Comparison of ENCODE assay signal across 1 cellular context in genomic region chr1:24118410-24119242, GRCh38.
TF ChIP-seq lines count a peak whose summit lies in the region.

No MANE protein-coding gene starts in this region.

TF ChIP-seq in HepG2, 621 proteins besides CTCF, POLR2A, EP300 and RAD21 (continues in another document):
- TF ChIP-seq RXRA (CRISPR knock-in tag; IDR thresholded peaks at IDR 0.05) (peak; percentile 90), SP5 (CRISPR knock-in tag; IDR thresholded peaks at IDR 0.05; ENCODE audit: borderline replicate concordance, low read depth) (peak; percentile 96), ZNF367 (CRISPR knock-in tag; IDR thresholded peaks at IDR 0.05; ENCODE audit: borderline replicate concordance) (no peak), SNRNP70 (IDR thresholded peaks at IDR 0.05; ENCODE audit: low read depth, low read length) (no peak), ZSCAN25 (CRISPR knock-in tag; IDR thresholded peaks at IDR 0.05) (peak; percentile 82), GMEB2 (CRISPR knock-in tag; IDR thresholded peaks at IDR 0.05; ENCODE audit: low read depth) (no peak), MTF2 (CRISPR knock-in tag; IDR thresholded peaks at IDR 0.05; ENCODE audit: borderline replicate concordance) (0 out of 2 replicates have a peak, but pooled peaks have one; percentile 57), XBP1 (CRISPR knock-in tag; IDR thresholded peaks at IDR 0.05) (no peak), ZNF263 (CRISPR knock-in tag; IDR thresholded peaks at IDR 0.05) (0 out of 2 replicates have a peak, but pooled peaks have one; percentile 13), ZNF780A (CRISPR knock-in tag; IDR thresholded peaks at IDR 0.05) (no peak), GPN1 (CRISPR knock-in tag; IDR thresholded peaks at IDR 0.05; ENCODE audit: borderline replicate concordance) (no peak), NR2F1 (CRISPR knock-in tag; IDR thresholded peaks at IDR 0.05) (peak in 1 of 2 experiments; percentile 34; a peak in 1 of 4 replicates), HOXA9 (CRISPR knock-in tag; IDR thresholded peaks at IDR 0.05; ENCODE audit: borderline replicate concordance) (no peak), ELF3 (CRISPR knock-in tag; IDR thresholded peaks at IDR 0.05) (peak; percentile 88), ZBTB10 (CRISPR knock-in tag; IDR thresholded peaks at IDR 0.05; ENCODE audit: borderline replicate concordance) (no peak), PTBP1 (IDR thresholded peaks at IDR 0.05; ENCODE audit: low read depth, low read length, poor library complexity, severe bottlenecking) (no peak), NFIB (CRISPR knock-in tag; IDR thresholded peaks at IDR 0.05; ENCODE audit: borderline replicate concordance) (no peak), ZNF816 (CRISPR knock-in tag; IDR thresholded peaks at IDR 0.05; ENCODE audit: borderline replicate concordance) (peak; percentile 65), JUND (CRISPR knock-in tag; IDR thresholded peaks at IDR 0.05) (0 out of 2 replicates have a peak, but pooled peaks have one; percentile 26), TFE3 (CRISPR knock-in tag; IDR thresholded peaks at IDR 0.05) (peak; percentile 75), NCOR1 (IDR thresholded peaks at IDR 0.05; ENCODE audit: borderline replicate concordance, low read length) (peak; percentile 22; the same call in 1 of the 2 replicates), MED1 (CRISPR knock-in tag; IDR thresholded peaks at IDR 0.05) (peak; percentile 86), ZNF350 (CRISPR knock-in tag; IDR thresholded peaks at IDR 0.05; ENCODE audit: borderline replicate concordance, low read depth) (peak; percentile 46), ZNF33B (CRISPR knock-in tag; IDR thresholded peaks at IDR 0.05) (no peak), MBD4 (IDR thresholded peaks at IDR 0.05; ENCODE audit: borderline replicate concordance, low read length) (no peak), SAP130 (CRISPR knock-in tag; IDR thresholded peaks at IDR 0.05; ENCODE audit: low read depth) (peak; percentile 76), ARID5B (CRISPR knock-in tag; IDR thresholded peaks at IDR 0.05) (peak; percentile 73), YEATS4 (CRISPR knock-in tag; IDR thresholded peaks at IDR 0.05; ENCODE audit: borderline replicate concordance) (no peak), PHF20 (CRISPR knock-in tag; IDR thresholded peaks at IDR 0.05) (no peak), NCOA2 (CRISPR knock-in tag; IDR thresholded peaks at IDR 0.05) (peak; percentile 72), ZNF781 (CRISPR knock-in tag; IDR thresholded peaks at IDR 0.05; ENCODE audit: borderline replicate concordance, not compliant biosample characterization) (peak; percentile 37), STAG1 (CRISPR knock-in tag; IDR thresholded peaks at IDR 0.05) (no peak), PHF21A (CRISPR knock-in tag; IDR thresholded peaks at IDR 0.05) (peak; percentile 75; the same call in 1 of the 2 replicates), NR2F6 (IDR thresholded peaks at IDR 0.05) (peak; percentile 80), NR2F6 (CRISPR knock-in tag; IDR thresholded peaks at IDR 0.05) (peak; percentile 91), REL (CRISPR knock-in tag; conservative IDR thresholded peaks at IDR 0.05) (no peak), CBX5 (CRISPR knock-in tag; IDR thresholded peaks at IDR 0.05; ENCODE audit: borderline replicate concordance) (0 out of 2 replicates have a peak, but pooled peaks have one; percentile 20)
- TF ChIP-seq, protein P1, sequence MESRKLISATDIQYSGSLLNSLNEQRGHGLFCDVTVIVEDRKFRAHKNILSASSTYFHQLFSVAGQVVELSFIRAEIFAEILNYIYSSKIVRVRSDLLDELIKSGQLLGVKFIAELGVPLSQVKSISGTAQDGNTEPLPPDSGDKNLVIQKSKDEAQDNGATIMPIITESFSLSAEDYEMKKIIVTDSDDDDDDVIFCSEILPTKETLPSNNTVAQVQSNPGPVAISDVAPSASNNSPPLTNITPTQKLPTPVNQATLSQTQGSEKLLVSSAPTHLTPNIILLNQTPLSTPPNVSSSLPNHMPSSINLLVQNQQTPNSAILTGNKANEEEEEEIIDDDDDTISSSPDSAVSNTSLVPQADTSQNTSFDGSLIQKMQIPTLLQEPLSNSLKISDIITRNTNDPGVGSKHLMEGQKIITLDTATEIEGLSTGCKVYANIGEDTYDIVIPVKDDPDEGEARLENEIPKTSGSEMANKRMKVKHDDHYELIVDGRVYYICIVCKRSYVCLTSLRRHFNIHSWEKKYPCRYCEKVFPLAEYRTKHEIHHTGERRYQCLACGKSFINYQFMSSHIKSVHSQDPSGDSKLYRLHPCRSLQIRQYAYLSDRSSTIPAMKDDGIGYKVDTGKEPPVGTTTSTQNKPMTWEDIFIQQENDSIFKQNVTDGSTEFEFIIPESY (CRISPR knock-in tag; IDR thresholded peaks at IDR 0.05) = no peak
- TF ChIP-seq, protein P2, sequence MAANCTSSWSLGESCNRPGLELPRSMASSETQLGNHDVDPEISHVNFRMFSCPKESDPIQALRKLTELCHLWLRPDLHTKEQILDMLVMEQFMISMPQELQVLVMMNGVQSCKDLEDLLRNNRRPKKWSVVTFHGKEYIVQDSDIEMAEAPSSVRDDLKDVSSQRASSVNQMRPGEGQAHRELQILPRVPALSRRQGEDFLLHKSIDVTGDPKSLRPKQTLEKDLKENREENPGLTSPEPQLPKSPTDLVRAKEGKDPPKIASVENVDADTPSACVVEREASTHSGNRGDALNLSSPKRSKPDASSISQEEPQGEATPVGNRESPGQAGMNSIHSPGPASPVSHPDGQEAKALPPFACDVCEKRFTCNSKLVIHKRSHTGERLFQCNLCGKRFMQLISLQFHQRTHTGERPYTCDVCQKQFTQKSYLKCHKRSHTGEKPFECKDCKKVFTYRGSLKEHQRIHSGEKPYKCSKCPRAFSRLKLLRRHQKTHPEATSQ (CRISPR knock-in tag; IDR thresholded peaks at IDR 0.05; ENCODE audit: borderline replicate concordance) = no peak
- TF ChIP-seq, protein P3, sequence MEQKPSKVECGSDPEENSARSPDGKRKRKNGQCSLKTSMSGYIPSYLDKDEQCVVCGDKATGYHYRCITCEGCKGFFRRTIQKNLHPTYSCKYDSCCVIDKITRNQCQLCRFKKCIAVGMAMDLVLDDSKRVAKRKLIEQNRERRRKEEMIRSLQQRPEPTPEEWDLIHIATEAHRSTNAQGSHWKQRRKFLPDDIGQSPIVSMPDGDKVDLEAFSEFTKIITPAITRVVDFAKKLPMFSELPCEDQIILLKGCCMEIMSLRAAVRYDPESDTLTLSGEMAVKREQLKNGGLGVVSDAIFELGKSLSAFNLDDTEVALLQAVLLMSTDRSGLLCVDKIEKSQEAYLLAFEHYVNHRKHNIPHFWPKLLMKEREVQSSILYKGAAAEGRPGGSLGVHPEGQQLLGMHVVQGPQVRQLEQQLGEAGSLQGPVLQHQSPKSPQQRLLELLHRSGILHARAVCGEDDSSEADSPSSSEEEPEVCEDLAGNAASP (CRISPR knock-in tag; IDR thresholded peaks at IDR 0.05; ENCODE audit: borderline replicate concordance) = peak; percentile 67; the same call in 1 of the 2 replicates
- TF ChIP-seq, protein P4, sequence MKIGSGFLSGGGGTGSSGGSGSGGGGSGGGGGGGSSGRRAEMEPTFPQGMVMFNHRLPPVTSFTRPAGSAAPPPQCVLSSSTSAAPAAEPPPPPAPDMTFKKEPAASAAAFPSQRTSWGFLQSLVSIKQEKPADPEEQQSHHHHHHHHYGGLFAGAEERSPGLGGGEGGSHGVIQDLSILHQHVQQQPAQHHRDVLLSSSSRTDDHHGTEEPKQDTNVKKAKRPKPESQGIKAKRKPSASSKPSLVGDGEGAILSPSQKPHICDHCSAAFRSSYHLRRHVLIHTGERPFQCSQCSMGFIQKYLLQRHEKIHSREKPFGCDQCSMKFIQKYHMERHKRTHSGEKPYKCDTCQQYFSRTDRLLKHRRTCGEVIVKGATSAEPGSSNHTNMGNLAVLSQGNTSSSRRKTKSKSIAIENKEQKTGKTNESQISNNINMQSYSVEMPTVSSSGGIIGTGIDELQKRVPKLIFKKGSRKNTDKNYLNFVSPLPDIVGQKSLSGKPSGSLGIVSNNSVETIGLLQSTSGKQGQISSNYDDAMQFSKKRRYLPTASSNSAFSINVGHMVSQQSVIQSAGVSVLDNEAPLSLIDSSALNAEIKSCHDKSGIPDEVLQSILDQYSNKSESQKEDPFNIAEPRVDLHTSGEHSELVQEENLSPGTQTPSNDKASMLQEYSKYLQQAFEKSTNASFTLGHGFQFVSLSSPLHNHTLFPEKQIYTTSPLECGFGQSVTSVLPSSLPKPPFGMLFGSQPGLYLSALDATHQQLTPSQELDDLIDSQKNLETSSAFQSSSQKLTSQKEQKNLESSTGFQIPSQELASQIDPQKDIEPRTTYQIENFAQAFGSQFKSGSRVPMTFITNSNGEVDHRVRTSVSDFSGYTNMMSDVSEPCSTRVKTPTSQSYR (CRISPR knock-in tag; IDR thresholded peaks at IDR 0.05; ENCODE audit: borderline replicate concordance) = peak; percentile 22; the same call in 1 of the 2 replicates
- TF ChIP-seq, protein P5, sequence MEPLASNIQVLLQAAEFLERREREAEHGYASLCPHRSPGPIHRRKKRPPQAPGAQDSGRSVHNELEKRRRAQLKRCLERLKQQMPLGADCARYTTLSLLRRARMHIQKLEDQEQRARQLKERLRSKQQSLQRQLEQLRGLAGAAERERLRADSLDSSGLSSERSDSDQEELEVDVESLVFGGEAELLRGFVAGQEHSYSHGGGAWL (CRISPR knock-in tag; IDR thresholded peaks at IDR 0.05) = 0 out of 2 replicates have a peak, but pooled peaks have one; percentile 1
